In genomic region chr6:7156666-7157278, GRCh38 we compare ENCODE assay signal across 10 cellular contexts. TPM values are rescaled to one million over a fixed set of nuclear protein-coding genes. Genes with fewer than 3 reads are reported as not detected.
DNase-seq lines count a peak whose midpoint lies in the region; ATAC-seq and TF ChIP-seq lines count a peak whose summit lies in the region.
"Had no signal": no experiment of that assay in that cellular context is flagged by ENCODE, and none has a peak within 500 bp of the region (broad histone marks: within the 10 kb centered on the region; RNA-seq: fewer than 3 reads in every experiment).

No MANE protein-coding gene starts in this region.

- H3K4me3 ChIP-seq in MM.1S (ENCODE audit: low read length), result peak overlapping the region; percentile 41
- no peak overlapping the region for H3K4me3 ChIP-seq in esophagus squamous epithelium
- no peak overlapping the region for H3K4me3 ChIP-seq in gastrocnemius medialis

- no peaks in the 10 kb centered on the region for H3K9me2 ChIP-seq in MM.1S (replicated peaks; ENCODE audit: insufficient read depth, low read length)

- H3K27me3 ChIP-seq in MM.1S (replicated peaks; ENCODE audit: insufficient read depth, low read length) (no peaks in the 10 kb centered on the region), esophagus squamous epithelium (no peaks in the 10 kb centered on the region), gastrocnemius medialis (no peaks in the 10 kb centered on the region)

- H3K27ac ChIP-seq in MM.1S (ENCODE audit: low read length) (peak overlapping the region; percentile 88), esophagus squamous epithelium (peak overlapping the region; percentile 34 to 86 (median 73)), gastrocnemius medialis (peak overlapping the region; percentile 48 to 75 (median 72))

- ATAC-seq in gastrocnemius medialis, result no peak

- DNase-seq in ELR (ENCODE audit: low read depth), result peak; percentile 90
- DNase-seq in MM.1S, result no peak
- DNase-seq in esophagus squamous epithelium (lab: John Stamatoyannopoulos, UW), result no peak
- DNase-seq in gastrocnemius medialis, result no peak
- no peak for DNase-seq in activated gamma-delta T cell (lab: John Stamatoyannopoulos, UW)
- no peak for DNase-seq in effector CD8-positive, alpha-beta T cell (lab: John Stamatoyannopoulos, UW)
- DNase-seq in NOMO-1 (lab: John Stamatoyannopoulos, UW; ENCODE audit: unreplicated experiment in 2 of 2), result no peak
- DNase-seq in inferior parietal cortex (ENCODE audit: extremely low spot score), result no peak
- DNase-seq: caudate nucleus, NCI-H2227 treated with DMSO at 0.1 percent for 48 hours had no signal

- peak overlapping the region; percentile 83 for H3K4me2 ChIP-seq in MM.1S (ENCODE audit: low read depth, low read length)

- no peaks in the 10 kb centered on the region for H4K20me1 ChIP-seq in MM.1S (ENCODE audit: insufficient read depth, low read length)

- H2AFZ ChIP-seq in MM.1S (ENCODE audit: low read length), result no peak overlapping the region

- H3K36me3 ChIP-seq in MM.1S (replicated peaks; ENCODE audit: insufficient read depth, low read length) (no peaks in the 10 kb centered on the region), esophagus squamous epithelium (peaks cover 0 to 4% (median 0%) of the 10 kb centered on the region in 3 donors), gastrocnemius medialis (no peaks in the 10 kb centered on the region)

- H3K9me3 ChIP-seq in MM.1S (replicated peaks; ENCODE audit: insufficient read depth, low read length) (no peaks in the 10 kb centered on the region), esophagus squamous epithelium (no peaks in the 10 kb centered on the region), gastrocnemius medialis (no peaks in the 10 kb centered on the region)

- H3K4me1 ChIP-seq in MM.1S (ENCODE audit: low read length) (peaks cover 73% of the 10 kb centered on the region), esophagus squamous epithelium (peaks cover 37 to 97% (median 59%) of the 10 kb centered on the region in 3 donors), gastrocnemius medialis (peaks cover 70 to 78% of the 10 kb centered on the region in 2 donors)

- no peak for TF ChIP-seq CTCF in MM.1S (IDR thresholded peaks at IDR 0.05; ENCODE audit: low read length)
- no peak for TF ChIP-seq CTCF in esophagus squamous epithelium (IDR thresholded peaks at IDR 0.05)
- TF ChIP-seq CTCF in gastrocnemius medialis (IDR thresholded peaks at IDR 0.05 in 4 of 5, conservative IDR thresholded peaks at IDR 0.05 in 1 of 5), result no peak

- H3F3A ChIP-seq in MM.1S (ENCODE audit: insufficient read depth, low read length), result peaks cover 24% of the 10 kb centered on the region

- intact Hi-C loops in esophagus squamous epithelium (cut with DNase I), result no loop called here
- intact Hi-C loops in gastrocnemius medialis (cut with DNase I; ENCODE audit: low total_unique reads), result no loop called here

- 48 to 61% methylated on average over 10 to 11 of the region's 11 CpGs for WGBS in esophagus squamous epithelium, 2 donors

- H3K79me2 ChIP-seq in MM.1S (ENCODE audit: low read length), result peaks cover 87% of the 10 kb centered on the region

- peak overlapping the region; percentile 55; the same call in 1 of the 2 replicates for H3K9ac ChIP-seq in MM.1S (ENCODE audit: low read length)

- in situ Hi-C loops in gastrocnemius medialis (cut with MboI; ENCODE audit: low sequenced_read_pairs in 4 of 4), result no loop called here

- no peak for TF ChIP-seq POLR2A in esophagus squamous epithelium (IDR thresholded peaks at IDR 0.05)
- no peak for TF ChIP-seq POLR2A in gastrocnemius medialis (IDR thresholded peaks at IDR 0.05)

RNA-seq across cellular contexts. Expression of gene RREB1, which starts 49.0 kb away (rescaled TPM):
- total RNA-seq in esophagus squamous epithelium (10 to 100 TPM; 41.7 to 79.6 (median 57.5) TPM), gastrocnemius medialis (10 to 100 TPM; 18.0 to 41.3 (median 39.2) TPM)
